31 cellular contexts compared by ENCODE assay signal in genomic region chr7:147858421-147858820, GRCh38.
"Had no signal": no experiment of that assay in that cellular context is flagged by ENCODE, and none has a peak within 500 bp of the region (broad histone marks: within the 10 kb centered on the region; RNA-seq: fewer than 3 reads in every experiment).

No MANE protein-coding gene starts in this region.

- ATAC-seq: activated CD8-positive, alpha-beta memory T cell treated with anti-CD3 and anti-CD28 coated beads, Interleukin-2, amount 10 ng/mL, durations not matched to agents 7 days and 5 days; Panc1 had no signal

- H3K27me3 Mint-ChIP-seq: activated CD4-positive, alpha-beta memory T cell treated with anti-CD3 and anti-CD28 coated beads, Interleukin-2, amount 10 ng/mL, durations not matched to agents 7 days and 5 days; activated CD8-positive, alpha-beta memory T cell treated with anti-CD3 and anti-CD28 coated beads, Interleukin-2, amount 10 ng/mL, durations not matched to agents 7 days and 5 days; activated naive CD8-positive, alpha-beta T cell treated with anti-CD3 and anti-CD28 coated beads for 36 hours; central memory CD8-positive, alpha-beta T cell had no signal

- H3K4me1 Mint-ChIP-seq: activated CD4-positive, alpha-beta memory T cell treated with anti-CD3 and anti-CD28 coated beads, Interleukin-2, amount 10 ng/mL, durations not matched to agents 7 days and 5 days; activated CD8-positive, alpha-beta memory T cell treated with anti-CD3 and anti-CD28 coated beads, Interleukin-2, amount 10 ng/mL, durations not matched to agents 7 days and 5 days; activated naive CD8-positive, alpha-beta T cell treated with anti-CD3 and anti-CD28 coated beads for 36 hours; central memory CD8-positive, alpha-beta T cell had no signal

- DNase-seq: activated CD4-positive, alpha-beta memory T cell treated with anti-CD3 and anti-CD28 coated beads, Interleukin-2, amount 10 ng/mL, durations not matched to agents 7 days and 5 days; activated CD4-positive, alpha-beta T cell treated with anti-CD3 and anti-CD28 coated beads for 1 hour; activated CD4-positive, alpha-beta T cell treated with anti-CD3 and anti-CD28 coated beads for 48 hours; activated CD4-positive, CD25-positive, alpha-beta regulatory T cell; activated CD8-positive, alpha-beta memory T cell treated with anti-CD3 and anti-CD28 coated beads for 24 hours; activated CD8-positive, alpha-beta memory T cell treated with anti-CD3 and anti-CD28 coated beads, Interleukin-2, amount 10 ng/mL, durations not matched to agents 7 days and 5 days; activated CD8-positive, alpha-beta memory T cell treated with anti-CD3 and anti-CD28 coated beads, Interleukin-2, amount 50 U/mL, for 48 hours; activated effector memory CD4-positive, alpha-beta T cell treated with anti-CD3 and anti-CD28 coated beads, Interleukin-2, amount 50 U/mL, for 16 hours; activated naive CD4-positive, alpha-beta T cell; activated naive CD4-positive, alpha-beta T cell treated with anti-CD3 and anti-CD28 coated beads, Interleukin-2, amount 50 U/mL, for 16 hours; activated naive CD8-positive, alpha-beta T cell treated with anti-CD3 and anti-CD28 coated beads for 36 hours; activated T-cell treated with anti-CD3 and anti-CD28 coated beads, Interleukin-2, amount 50 U/mL, for 48 hours; amniotic stem cell; aorta; Kasumi-1; MG63; NCI-H1048; NCI-H1105 treated with DMSO at 0.1 percent for 48 hours; NCI-H1436; NCI-H1694; NCI-H1930; NCI-H2081 treated with DMSO at 0.1 percent for 48 hours; NCI-H226; SHP77; SJCRH30; SW 1271; T1000; WERI-Rb-1 had no signal

- H3K36me3 ChIP-seq: cardiac muscle cell, MG63, SJCRH30, WERI-Rb-1 had no signal

- H3K27ac ChIP-seq: cardiac muscle cell, SJCRH30, WERI-Rb-1 had no signal

- H3K4me3 Mint-ChIP-seq: activated CD4-positive, alpha-beta memory T cell treated with anti-CD3 and anti-CD28 coated beads, Interleukin-2, amount 10 ng/mL, durations not matched to agents 7 days and 5 days; activated CD8-positive, alpha-beta memory T cell treated with anti-CD3 and anti-CD28 coated beads, Interleukin-2, amount 10 ng/mL, durations not matched to agents 7 days and 5 days; activated naive CD8-positive, alpha-beta T cell treated with anti-CD3 and anti-CD28 coated beads for 36 hours; central memory CD8-positive, alpha-beta T cell had no signal

- H3K27me3 ChIP-seq: cardiac muscle cell, MG63, SJCRH30 had no signal

- H3K27ac Mint-ChIP-seq: activated CD4-positive, alpha-beta memory T cell treated with anti-CD3 and anti-CD28 coated beads, Interleukin-2, amount 10 ng/mL, durations not matched to agents 7 days and 5 days; activated CD8-positive, alpha-beta memory T cell treated with anti-CD3 and anti-CD28 coated beads, Interleukin-2, amount 10 ng/mL, durations not matched to agents 7 days and 5 days; activated naive CD8-positive, alpha-beta T cell treated with anti-CD3 and anti-CD28 coated beads for 36 hours had no signal

- H3K9me3 ChIP-seq: MG63, SJCRH30 had no signal

- H3K4me1 ChIP-seq: SJCRH30 had no signal

- H3K36me3 Mint-ChIP-seq: activated CD8-positive, alpha-beta memory T cell treated with anti-CD3 and anti-CD28 coated beads, Interleukin-2, amount 10 ng/mL, durations not matched to agents 7 days and 5 days; activated naive CD8-positive, alpha-beta T cell treated with anti-CD3 and anti-CD28 coated beads for 36 hours had no signal

- H3K4me3 ChIP-seq: cardiac muscle cell, MG63, SJCRH30 had no signal
